In the genomic region with DNA sequence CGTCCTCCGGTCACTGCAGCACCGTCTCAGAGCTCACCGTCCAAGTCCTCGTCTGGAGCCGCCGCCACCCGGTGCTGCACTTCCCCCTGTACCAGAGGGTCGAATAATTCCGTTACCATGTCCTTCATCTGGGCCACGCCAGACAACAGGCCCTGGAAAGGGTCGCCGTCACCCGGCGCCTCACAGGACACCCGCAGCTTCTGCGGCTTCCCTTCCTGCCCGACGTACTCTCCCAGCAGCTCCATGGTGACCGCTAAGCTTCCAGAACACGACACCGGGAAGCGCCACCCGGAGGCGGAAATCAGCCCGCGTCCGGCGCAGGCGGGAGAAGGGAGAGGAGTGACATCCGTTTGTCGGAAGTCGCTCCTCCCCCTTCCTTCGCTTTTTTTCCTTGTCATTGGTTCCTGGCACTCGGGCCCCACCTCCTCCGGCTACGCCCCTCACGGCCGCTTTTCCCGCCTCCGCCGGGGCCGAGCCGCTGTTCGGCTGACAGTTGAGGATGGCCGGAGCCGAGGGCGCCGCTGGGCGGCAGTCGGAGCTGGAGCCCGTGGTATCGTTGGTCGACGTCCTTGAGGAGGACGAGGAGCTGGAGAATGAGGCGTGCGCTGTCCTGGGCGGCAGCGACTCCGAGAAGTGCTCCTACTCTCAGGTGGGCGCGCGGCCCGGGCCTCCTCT, we compare ENCODE assay signal across 1 cellular context.
TF ChIP-seq lines count a peak whose summit lies in the region.

A gene with protein sequence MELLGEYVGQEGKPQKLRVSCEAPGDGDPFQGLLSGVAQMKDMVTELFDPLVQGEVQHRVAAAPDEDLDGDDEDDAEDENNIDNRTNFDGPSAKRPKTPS (minus strand): TSS at position 273 of the 675 bp plus-strand sequence. CDS start 28 bp downstream, at position 245.
A gene with protein sequence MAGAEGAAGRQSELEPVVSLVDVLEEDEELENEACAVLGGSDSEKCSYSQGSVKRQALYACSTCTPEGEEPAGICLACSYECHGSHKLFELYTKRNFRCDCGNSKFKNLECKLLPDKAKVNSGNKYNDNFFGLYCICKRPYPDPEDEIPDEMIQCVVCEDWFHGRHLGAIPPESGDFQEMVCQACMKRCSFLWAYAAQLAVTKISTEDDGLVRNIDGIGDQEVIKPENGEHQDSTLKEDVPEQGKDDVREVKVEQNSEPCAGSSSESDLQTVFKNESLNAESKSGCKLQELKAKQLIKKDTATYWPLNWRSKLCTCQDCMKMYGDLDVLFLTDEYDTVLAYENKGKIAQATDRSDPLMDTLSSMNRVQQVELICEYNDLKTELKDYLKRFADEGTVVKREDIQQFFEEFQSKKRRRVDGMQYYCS (plus strand): TSS at position 464 of the 675 bp plus-strand sequence. CDS start 36 bp downstream, at position 500.

TF ChIP-seq in HepG2, 621 proteins besides CTCF, POLR2A, EP300 and RAD21 (continued from another document and continues in another):
- TF ChIP-seq, protein P1, sequence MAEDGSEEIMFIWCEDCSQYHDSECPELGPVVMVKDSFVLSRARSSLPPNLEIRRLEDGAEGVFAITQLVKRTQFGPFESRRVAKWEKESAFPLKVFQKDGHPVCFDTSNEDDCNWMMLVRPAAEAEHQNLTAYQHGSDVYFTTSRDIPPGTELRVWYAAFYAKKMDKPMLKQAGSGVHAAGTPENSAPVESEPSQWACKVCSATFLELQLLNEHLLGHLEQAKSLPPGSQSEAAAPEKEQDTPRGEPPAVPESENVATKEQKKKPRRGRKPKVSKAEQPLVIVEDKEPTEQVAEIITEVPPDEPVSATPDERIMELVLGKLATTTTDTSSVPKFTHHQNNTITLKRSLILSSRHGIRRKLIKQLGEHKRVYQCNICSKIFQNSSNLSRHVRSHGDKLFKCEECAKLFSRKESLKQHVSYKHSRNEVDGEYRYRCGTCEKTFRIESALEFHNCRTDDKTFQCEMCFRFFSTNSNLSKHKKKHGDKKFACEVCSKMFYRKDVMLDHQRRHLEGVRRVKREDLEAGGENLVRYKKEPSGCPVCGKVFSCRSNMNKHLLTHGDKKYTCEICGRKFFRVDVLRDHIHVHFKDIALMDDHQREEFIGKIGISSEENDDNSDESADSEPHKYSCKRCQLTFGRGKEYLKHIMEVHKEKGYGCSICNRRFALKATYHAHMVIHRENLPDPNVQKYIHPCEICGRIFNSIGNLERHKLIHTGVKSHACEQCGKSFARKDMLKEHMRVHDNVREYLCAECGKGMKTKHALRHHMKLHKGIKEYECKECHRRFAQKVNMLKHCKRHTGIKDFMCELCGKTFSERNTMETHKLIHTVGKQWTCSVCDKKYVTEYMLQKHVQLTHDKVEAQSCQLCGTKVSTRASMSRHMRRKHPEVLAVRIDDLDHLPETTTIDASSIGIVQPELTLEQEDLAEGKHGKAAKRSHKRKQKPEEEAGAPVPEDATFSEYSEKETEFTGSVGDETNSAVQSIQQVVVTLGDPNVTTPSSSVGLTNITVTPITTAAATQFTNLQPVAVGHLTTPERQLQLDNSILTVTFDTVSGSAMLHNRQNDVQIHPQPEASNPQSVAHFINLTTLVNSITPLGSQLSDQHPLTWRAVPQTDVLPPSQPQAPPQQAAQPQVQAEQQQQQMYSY (CRISPR knock-in tag; IDR thresholded peaks at IDR 0.05) = peak; percentile 32; the same call in 1 of the 2 replicates
- TF ChIP-seq, protein P2, sequence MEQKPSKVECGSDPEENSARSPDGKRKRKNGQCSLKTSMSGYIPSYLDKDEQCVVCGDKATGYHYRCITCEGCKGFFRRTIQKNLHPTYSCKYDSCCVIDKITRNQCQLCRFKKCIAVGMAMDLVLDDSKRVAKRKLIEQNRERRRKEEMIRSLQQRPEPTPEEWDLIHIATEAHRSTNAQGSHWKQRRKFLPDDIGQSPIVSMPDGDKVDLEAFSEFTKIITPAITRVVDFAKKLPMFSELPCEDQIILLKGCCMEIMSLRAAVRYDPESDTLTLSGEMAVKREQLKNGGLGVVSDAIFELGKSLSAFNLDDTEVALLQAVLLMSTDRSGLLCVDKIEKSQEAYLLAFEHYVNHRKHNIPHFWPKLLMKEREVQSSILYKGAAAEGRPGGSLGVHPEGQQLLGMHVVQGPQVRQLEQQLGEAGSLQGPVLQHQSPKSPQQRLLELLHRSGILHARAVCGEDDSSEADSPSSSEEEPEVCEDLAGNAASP (CRISPR knock-in tag; IDR thresholded peaks at IDR 0.05; ENCODE audit: borderline replicate concordance) = no peak; the same call in 1 of the 2 replicates
- TF ChIP-seq ZBTB38 (CRISPR knock-in tag; IDR thresholded peaks at IDR 0.05) (peak; percentile 77), ARNT (IDR thresholded peaks at IDR 0.05) (no peak), NKX3-1 (CRISPR knock-in tag; IDR thresholded peaks at IDR 0.05) (no peak; the same call in 1 of the 2 replicates), TBP (CRISPR knock-in tag; IDR thresholded peaks at IDR 0.05) (no peak), GABPA (IDR thresholded peaks at IDR 0.05; ENCODE audit: low read depth, low read length) (peak; percentile 92), GABPA (CRISPR knock-in tag; IDR thresholded peaks at IDR 0.05; ENCODE audit: low read depth) (peak; percentile 95), REXO4 (CRISPR knock-in tag; IDR thresholded peaks at IDR 0.05; ENCODE audit: borderline replicate concordance) (no peak), SUZ12 (IDR thresholded peaks at IDR 0.05; ENCODE audit: low read depth, low read length) (no peak), PAWR (CRISPR knock-in tag; IDR thresholded peaks at IDR 0.05; ENCODE audit: borderline replicate concordance) (no peak), ZBTB8A (CRISPR knock-in tag; IDR thresholded peaks at IDR 0.05; ENCODE audit: borderline replicate concordance, low read depth) (no peak), ZNF468 (CRISPR knock-in tag; IDR thresholded peaks at IDR 0.05) (no peak), SAFB2 (CRISPR knock-in tag; IDR thresholded peaks at IDR 0.05; ENCODE audit: borderline replicate concordance, low read depth) (no peak), THAP11 (CRISPR knock-in tag; IDR thresholded peaks at IDR 0.05) (peak; percentile 89), ZNF160 (CRISPR knock-in tag; IDR thresholded peaks at IDR 0.05) (no peak), ZNF569 (CRISPR knock-in tag; IDR thresholded peaks at IDR 0.05; ENCODE audit: borderline replicate concordance) (no peak), PITX1 (CRISPR knock-in tag; IDR thresholded peaks at IDR 0.05) (peak; percentile 28; the same call in 1 of the 2 replicates), EHMT2 (IDR thresholded peaks at IDR 0.05; ENCODE audit: borderline replicate concordance, low read depth, low read length) (no peak)
- TF ChIP-seq, protein P3, sequence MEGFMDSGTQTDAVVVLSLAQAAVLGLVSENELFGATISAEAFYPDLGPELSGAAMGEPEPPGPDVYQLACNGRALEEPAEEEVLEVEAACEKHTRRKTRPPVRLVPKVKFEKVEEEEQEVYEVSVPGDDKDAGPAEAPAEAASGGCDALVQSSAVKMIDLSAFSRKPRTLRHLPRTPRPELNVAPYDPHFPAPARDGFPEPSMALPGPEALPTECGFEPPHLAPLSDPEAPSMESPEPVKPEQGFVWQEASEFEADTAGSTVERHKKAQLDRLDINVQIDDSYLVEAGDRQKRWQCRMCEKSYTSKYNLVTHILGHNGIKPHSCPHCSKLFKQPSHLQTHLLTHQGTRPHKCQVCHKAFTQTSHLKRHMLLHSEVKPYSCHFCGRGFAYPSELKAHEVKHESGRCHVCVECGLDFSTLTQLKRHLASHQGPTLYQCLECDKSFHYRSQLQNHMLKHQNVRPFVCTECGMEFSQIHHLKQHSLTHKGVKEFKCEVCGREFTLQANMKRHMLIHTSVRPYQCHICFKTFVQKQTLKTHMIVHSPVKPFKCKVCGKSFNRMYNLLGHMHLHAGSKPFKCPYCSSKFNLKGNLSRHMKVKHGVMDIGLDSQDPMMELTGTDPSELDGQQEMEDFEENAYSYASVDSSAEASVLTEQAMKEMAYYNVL (CRISPR knock-in tag; IDR thresholded peaks at IDR 0.05; ENCODE audit: borderline replicate concordance) = peak; percentile 45; the same call in 1 of the 2 replicates
- TF ChIP-seq, protein P4, sequence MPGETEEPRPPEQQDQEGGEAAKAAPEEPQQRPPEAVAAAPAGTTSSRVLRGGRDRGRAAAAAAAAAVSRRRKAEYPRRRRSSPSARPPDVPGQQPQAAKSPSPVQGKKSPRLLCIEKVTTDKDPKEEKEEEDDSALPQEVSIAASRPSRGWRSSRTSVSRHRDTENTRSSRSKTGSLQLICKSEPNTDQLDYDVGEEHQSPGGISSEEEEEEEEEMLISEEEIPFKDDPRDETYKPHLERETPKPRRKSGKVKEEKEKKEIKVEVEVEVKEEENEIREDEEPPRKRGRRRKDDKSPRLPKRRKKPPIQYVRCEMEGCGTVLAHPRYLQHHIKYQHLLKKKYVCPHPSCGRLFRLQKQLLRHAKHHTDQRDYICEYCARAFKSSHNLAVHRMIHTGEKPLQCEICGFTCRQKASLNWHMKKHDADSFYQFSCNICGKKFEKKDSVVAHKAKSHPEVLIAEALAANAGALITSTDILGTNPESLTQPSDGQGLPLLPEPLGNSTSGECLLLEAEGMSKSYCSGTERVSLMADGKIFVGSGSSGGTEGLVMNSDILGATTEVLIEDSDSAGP (CRISPR knock-in tag; IDR thresholded peaks at IDR 0.05; ENCODE audit: borderline replicate concordance) = peak; percentile 90
- TF ChIP-seq, protein P5, sequence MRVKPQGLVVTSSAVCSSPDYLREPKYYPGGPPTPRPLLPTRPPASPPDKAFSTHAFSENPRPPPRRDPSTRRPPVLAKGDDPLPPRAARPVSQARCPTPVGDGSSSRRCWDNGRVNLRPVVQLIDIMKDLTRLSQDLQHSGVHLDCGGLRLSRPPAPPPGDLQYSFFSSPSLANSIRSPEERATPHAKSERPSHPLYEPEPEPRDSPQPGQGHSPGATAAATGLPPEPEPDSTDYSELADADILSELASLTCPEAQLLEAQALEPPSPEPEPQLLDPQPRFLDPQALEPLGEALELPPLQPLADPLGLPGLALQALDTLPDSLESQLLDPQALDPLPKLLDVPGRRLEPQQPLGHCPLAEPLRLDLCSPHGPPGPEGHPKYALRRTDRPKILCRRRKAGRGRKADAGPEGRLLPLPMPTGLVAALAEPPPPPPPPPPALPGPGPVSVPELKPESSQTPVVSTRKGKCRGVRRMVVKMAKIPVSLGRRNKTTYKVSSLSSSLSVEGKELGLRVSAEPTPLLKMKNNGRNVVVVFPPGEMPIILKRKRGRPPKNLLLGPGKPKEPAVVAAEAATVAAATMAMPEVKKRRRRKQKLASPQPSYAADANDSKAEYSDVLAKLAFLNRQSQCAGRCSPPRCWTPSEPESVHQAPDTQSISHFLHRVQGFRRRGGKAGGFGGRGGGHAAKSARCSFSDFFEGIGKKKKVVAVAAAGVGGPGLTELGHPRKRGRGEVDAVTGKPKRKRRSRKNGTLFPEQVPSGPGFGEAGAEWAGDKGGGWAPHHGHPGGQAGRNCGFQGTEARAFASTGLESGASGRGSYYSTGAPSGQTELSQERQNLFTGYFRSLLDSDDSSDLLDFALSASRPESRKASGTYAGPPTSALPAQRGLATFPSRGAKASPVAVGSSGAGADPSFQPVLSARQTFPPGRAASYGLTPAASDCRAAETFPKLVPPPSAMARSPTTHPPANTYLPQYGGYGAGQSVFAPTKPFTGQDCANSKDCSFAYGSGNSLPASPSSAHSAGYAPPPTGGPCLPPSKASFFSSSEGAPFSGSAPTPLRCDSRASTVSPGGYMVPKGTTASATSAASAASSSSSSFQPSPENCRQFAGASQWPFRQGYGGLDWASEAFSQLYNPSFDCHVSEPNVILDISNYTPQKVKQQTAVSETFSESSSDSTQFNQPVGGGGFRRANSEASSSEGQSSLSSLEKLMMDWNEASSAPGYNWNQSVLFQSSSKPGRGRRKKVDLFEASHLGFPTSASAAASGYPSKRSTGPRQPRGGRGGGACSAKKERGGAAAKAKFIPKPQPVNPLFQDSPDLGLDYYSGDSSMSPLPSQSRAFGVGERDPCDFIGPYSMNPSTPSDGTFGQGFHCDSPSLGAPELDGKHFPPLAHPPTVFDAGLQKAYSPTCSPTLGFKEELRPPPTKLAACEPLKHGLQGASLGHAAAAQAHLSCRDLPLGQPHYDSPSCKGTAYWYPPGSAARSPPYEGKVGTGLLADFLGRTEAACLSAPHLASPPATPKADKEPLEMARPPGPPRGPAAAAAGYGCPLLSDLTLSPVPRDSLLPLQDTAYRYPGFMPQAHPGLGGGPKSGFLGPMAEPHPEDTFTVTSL (CRISPR knock-in tag; IDR thresholded peaks at IDR 0.05; ENCODE audit: borderline replicate concordance) = peak; percentile 43; the same call in 1 of the 2 replicates
- TF ChIP-seq, protein P6, sequence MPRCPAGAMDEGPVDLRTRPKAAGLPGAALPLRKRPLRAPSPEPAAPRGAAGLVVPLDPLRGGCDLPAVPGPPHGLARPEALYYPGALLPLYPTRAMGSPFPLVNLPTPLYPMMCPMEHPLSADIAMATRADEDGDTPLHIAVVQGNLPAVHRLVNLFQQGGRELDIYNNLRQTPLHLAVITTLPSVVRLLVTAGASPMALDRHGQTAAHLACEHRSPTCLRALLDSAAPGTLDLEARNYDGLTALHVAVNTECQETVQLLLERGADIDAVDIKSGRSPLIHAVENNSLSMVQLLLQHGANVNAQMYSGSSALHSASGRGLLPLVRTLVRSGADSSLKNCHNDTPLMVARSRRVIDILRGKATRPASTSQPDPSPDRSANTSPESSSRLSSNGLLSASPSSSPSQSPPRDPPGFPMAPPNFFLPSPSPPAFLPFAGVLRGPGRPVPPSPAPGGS (CRISPR knock-in tag; IDR thresholded peaks at IDR 0.05) = peak; percentile 78
- TF ChIP-seq, protein P7, sequence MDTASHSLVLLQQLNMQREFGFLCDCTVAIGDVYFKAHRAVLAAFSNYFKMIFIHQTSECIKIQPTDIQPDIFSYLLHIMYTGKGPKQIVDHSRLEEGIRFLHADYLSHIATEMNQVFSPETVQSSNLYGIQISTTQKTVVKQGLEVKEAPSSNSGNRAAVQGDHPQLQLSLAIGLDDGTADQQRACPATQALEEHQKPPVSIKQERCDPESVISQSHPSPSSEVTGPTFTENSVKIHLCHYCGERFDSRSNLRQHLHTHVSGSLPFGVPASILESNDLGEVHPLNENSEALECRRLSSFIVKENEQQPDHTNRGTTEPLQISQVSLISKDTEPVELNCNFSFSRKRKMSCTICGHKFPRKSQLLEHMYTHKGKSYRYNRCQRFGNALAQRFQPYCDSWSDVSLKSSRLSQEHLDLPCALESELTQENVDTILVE (CRISPR knock-in tag; IDR thresholded peaks at IDR 0.05) = peak; percentile 90
- TF ChIP-seq, protein P8, sequence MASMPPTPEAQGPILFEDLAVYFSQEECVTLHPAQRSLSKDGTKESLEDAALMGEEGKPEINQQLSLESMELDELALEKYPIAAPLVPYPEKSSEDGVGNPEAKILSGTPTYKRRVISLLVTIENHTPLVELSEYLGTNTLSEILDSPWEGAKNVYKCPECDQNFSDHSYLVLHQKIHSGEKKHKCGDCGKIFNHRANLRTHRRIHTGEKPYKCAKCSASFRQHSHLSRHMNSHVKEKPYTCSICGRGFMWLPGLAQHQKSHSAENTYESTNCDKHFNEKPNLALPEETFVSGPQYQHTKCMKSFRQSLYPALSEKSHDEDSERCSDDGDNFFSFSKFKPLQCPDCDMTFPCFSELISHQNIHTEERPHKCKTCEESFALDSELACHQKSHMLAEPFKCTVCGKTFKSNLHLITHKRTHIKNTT (CRISPR knock-in tag; IDR thresholded peaks at IDR 0.05) = no peak
